In the genomic region with DNA sequence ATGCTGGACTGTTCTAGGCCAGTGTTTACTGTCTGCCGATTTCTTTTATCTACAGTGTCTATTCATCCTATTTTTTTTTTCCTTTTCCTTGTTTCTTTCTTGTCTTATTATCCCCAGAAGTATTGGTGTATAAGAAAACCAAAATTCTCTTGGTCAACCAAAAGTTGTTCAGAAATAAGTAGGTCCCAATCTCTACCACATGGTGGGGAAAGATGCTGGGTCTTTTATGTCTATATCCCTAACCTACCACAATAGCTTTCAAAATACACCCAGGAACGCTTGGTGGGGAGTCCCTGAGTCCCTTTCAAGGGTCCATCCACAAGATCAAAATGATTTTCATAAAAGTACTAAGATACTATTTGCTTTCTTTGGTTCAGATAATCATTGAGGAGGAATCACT, we compare ENCODE assay signal across 24 cellular contexts.
"Had no signal": no experiment of that assay in that cellular context is flagged by ENCODE, and none has a peak within 500 bp of the region (broad histone marks: within the 10 kb centered on the region; RNA-seq: fewer than 3 reads in every experiment).

No MANE protein-coding gene starts in this region.

- H3K27me3 Mint-ChIP-seq: activated CD8-positive, alpha-beta memory T cell treated with anti-CD3 and anti-CD28 coated beads, Interleukin-2, amount 10 ng/mL, durations not matched to agents 7 days and 5 days; activated naive CD4-positive, alpha-beta T cell treated with anti-CD3 and anti-CD28 coated beads, Interleukin-2, amount 10 ng/mL, durations not matched to agents 7 days and 5 days had no signal

- H3K27ac ChIP-seq: epithelial cell of prostate, heart right ventricle, neutrophil, pancreas, psoas muscle, right atrium auricular region, tibial artery, VCaP had no signal

- H3K4me3 Mint-ChIP-seq: activated CD4-positive, alpha-beta T cell treated with anti-CD3 and anti-CD28 coated beads, Interleukin-2, amount 10 ng/mL, durations not matched to agents 24 days and 14 days; activated CD8-positive, alpha-beta memory T cell treated with anti-CD3 and anti-CD28 coated beads, Interleukin-2, amount 10 ng/mL, durations not matched to agents 7 days and 5 days; activated CD8-positive, alpha-beta T cell treated with anti-CD3 and anti-CD28 coated beads for 36 hours; activated naive CD4-positive, alpha-beta T cell treated with anti-CD3 and anti-CD28 coated beads, Interleukin-2, amount 10 ng/mL, durations not matched to agents 7 days and 5 days; memory B cell; natural killer cell treated with Interleukin-12 subunit alpha and Interleukin-12 subunit beta and Interleukin-15 and Interleukin-18, amount 100 ng/mL, for 72 hours; stimulated activated naive CD8-positive, alpha-beta T cell treated with anti-CD3 and anti-CD28 coated beads, Interleukin-15, Interleukin-2, amounts not matched to agents 100 ng/mL and 50 ng/mL, for 24 hours had no signal

- H3K4me1 Mint-ChIP-seq: activated CD4-positive, alpha-beta T cell treated with anti-CD3 and anti-CD28 coated beads, Interleukin-2, amount 10 ng/mL, durations not matched to agents 24 days and 14 days; activated CD8-positive, alpha-beta memory T cell treated with anti-CD3 and anti-CD28 coated beads, Interleukin-2, amount 10 ng/mL, durations not matched to agents 7 days and 5 days; activated naive CD4-positive, alpha-beta T cell treated with anti-CD3 and anti-CD28 coated beads, Interleukin-2, amount 10 ng/mL, durations not matched to agents 7 days and 5 days; memory B cell had no signal

- H3K4me3 ChIP-seq: heart right ventricle, pancreas, psoas muscle, right atrium auricular region, tibial artery had no signal

- H3K9me3 Mint-ChIP-seq: activated CD4-positive, alpha-beta T cell treated with anti-CD3 and anti-CD28 coated beads, Interleukin-2, amount 10 ng/mL, durations not matched to agents 24 days and 14 days; activated CD8-positive, alpha-beta T cell treated with anti-CD3 and anti-CD28 coated beads for 36 hours; activated naive CD4-positive, alpha-beta T cell treated with anti-CD3 and anti-CD28 coated beads, Interleukin-2, amount 10 ng/mL, durations not matched to agents 7 days and 5 days; natural killer cell treated with Interleukin-12 subunit alpha and Interleukin-12 subunit beta and Interleukin-15 and Interleukin-18, amount 100 ng/mL, for 72 hours had no signal

- H3K36me3 ChIP-seq: heart right ventricle, neutrophil, pancreas, right atrium auricular region, tibial artery had no signal

- H3K27ac Mint-ChIP-seq: activated CD4-positive, alpha-beta T cell treated with anti-CD3 and anti-CD28 coated beads, Interleukin-2, amount 10 ng/mL, durations not matched to agents 24 days and 14 days; activated CD8-positive, alpha-beta memory T cell treated with anti-CD3 and anti-CD28 coated beads, Interleukin-2, amount 10 ng/mL, durations not matched to agents 7 days and 5 days; activated CD8-positive, alpha-beta T cell treated with anti-CD3 and anti-CD28 coated beads for 36 hours; activated naive CD4-positive, alpha-beta T cell treated with anti-CD3 and anti-CD28 coated beads, Interleukin-2, amount 10 ng/mL, durations not matched to agents 7 days and 5 days; memory B cell; natural killer cell treated with Interleukin-12 subunit alpha and Interleukin-12 subunit beta and Interleukin-15 and Interleukin-18, amount 100 ng/mL, for 72 hours; stimulated activated naive CD8-positive, alpha-beta T cell treated with anti-CD3 and anti-CD28 coated beads, Interleukin-15, Interleukin-2, amounts not matched to agents 100 ng/mL and 50 ng/mL, for 24 hours had no signal

- DNase-seq: activated CD4-positive, alpha-beta T cell treated with anti-CD3 and anti-CD28 coated beads, Interleukin-2, amount 10 ng/mL, durations not matched to agents 24 days and 14 days; activated CD8-positive, alpha-beta memory T cell treated with anti-CD3 and anti-CD28 coated beads, Interleukin-2, amount 10 ng/mL, durations not matched to agents 7 days and 5 days; activated CD8-positive, alpha-beta T cell treated with anti-CD3 and anti-CD28 coated beads for 36 hours; activated effector memory CD4-positive, alpha-beta T cell treated with anti-CD3 and anti-CD28 coated beads, Interleukin-2, amount 50 U/mL, for 16 hours; activated naive CD4-positive, alpha-beta T cell treated with anti-CD3 and anti-CD28 coated beads, Interleukin-2, amount 10 ng/mL, durations not matched to agents 7 days and 5 days; activated T-cell treated with anti-CD3 and anti-CD28 coated beads for 4 hours; amygdala; cerebellar nuclear complex; heart right ventricle; islet precursor cell; left cardiac atrium; pancreas; psoas muscle; stimulated activated CD4-positive, alpha-beta T cell treated with anti-CD3 and anti-CD28 coated beads, Interleukin-1b, Interleukin-23, amount 100 ng/mL, for 48 hours; substantia nigra; tibial artery had no signal

- H3K36me3 Mint-ChIP-seq: activated CD8-positive, alpha-beta memory T cell treated with anti-CD3 and anti-CD28 coated beads, Interleukin-2, amount 10 ng/mL, durations not matched to agents 7 days and 5 days; activated naive CD4-positive, alpha-beta T cell treated with anti-CD3 and anti-CD28 coated beads, Interleukin-2, amount 10 ng/mL, durations not matched to agents 7 days and 5 days; memory B cell; natural killer cell treated with Interleukin-12 subunit alpha and Interleukin-12 subunit beta and Interleukin-15 and Interleukin-18, amount 100 ng/mL, for 72 hours had no signal

- H3K4me1 ChIP-seq: heart right ventricle, pancreas, psoas muscle, right atrium auricular region, tibial artery had no signal

- H3K27me3 ChIP-seq: neutrophil, pancreas, right atrium auricular region, tibial artery had no signal

- H3K9me3 ChIP-seq: neutrophil, pancreas, psoas muscle, right atrium auricular region, tibial artery had no signal

- FAIRE-seq: pancreas, urothelium cell line had no signal
